11 cellular contexts compared by ENCODE assay signal in genomic region chr16:67190448-67191399, GRCh38. TPM values are rescaled to one million over a fixed set of nuclear protein-coding genes. Genes with fewer than 3 reads are reported as not detected.
A peak's percentile ranks its signal among the peaks of the same experiment; 100 is the strongest.
DNase-seq lines count a peak whose midpoint lies in the region; ATAC-seq and TF ChIP-seq lines count a peak whose summit lies in the region.
"Had no signal": no experiment of that assay in that cellular context is flagged by ENCODE, and none has a peak within 500 bp of the region (broad histone marks: within the 10 kb centered on the region; RNA-seq: fewer than 3 reads in every experiment).

No MANE protein-coding gene starts in this region.

- no peak for ATAC-seq in activated T-cell treated with anti-CD3 and anti-CD28 coated beads, Interleukin-2, amount 50 U/mL, for 4 hours
- ATAC-seq in psoas muscle (no peak), GM18861 (IDR thresholded peaks at IDR 0.05; ENCODE audit: unreplicated experiment) (no peak)

- no peak overlapping the region for H3K4me2 ChIP-seq in MM.1S (ENCODE audit: low read depth, low read length)

- H3K27ac ChIP-seq in MM.1S (ENCODE audit: low read length) (no peak overlapping the region), psoas muscle (peak overlapping the region; percentile 87)

- peak overlapping the region; percentile 94 for H3K4me3 Mint-ChIP-seq in activated T-cell treated with anti-CD3 and anti-CD28 coated beads, Interleukin-2, amount 50 U/mL, for 4 hours
- H3K4me3 Mint-ChIP-seq in chondrocyte (ENCODE audit: unreplicated experiment): no peak overlapping the region

- H3K9me3 Mint-ChIP-seq in activated T-cell treated with anti-CD3 and anti-CD28 coated beads, Interleukin-2, amount 50 U/mL, for 4 hours: no peaks in the 10 kb centered on the region
- H3K9me3 Mint-ChIP-seq in chondrocyte (ENCODE audit: low read depth): no peaks in the 10 kb centered on the region

- H3K9me2 ChIP-seq in MM.1S (replicated peaks; ENCODE audit: insufficient read depth, low read length): no peaks in the 10 kb centered on the region

- no peaks in the 10 kb centered on the region for H3F3A ChIP-seq in MM.1S (ENCODE audit: insufficient read depth, low read length)

- peaks cover 2% of the 10 kb centered on the region for H3K27me3 Mint-ChIP-seq in activated T-cell treated with anti-CD3 and anti-CD28 coated beads, Interleukin-2, amount 50 U/mL, for 4 hours (ENCODE audit: low read depth)
- H3K27me3 Mint-ChIP-seq in chondrocyte (ENCODE audit: low read depth): no peaks in the 10 kb centered on the region

- peaks cover 13% of the 10 kb centered on the region for H3K27me3 ChIP-seq in MM.1S (replicated peaks; ENCODE audit: insufficient read depth, low read length)
- H3K27me3 ChIP-seq in psoas muscle (ENCODE audit: insufficient read depth in 3 of 3, low read length in 2 of 3): no peaks in the 10 kb centered on the region

- H3K4me3 ChIP-seq in MM.1S (ENCODE audit: low read length) (no peak overlapping the region), psoas muscle (no peak overlapping the region)

- no peak for DNase-seq in activated T-cell treated with anti-CD3 and anti-CD28 coated beads, Interleukin-2, amount 50 U/mL, for 4 hours
- no peak for DNase-seq in activated T-cell treated with anti-CD3 and anti-CD28 coated beads, Interleukin-2, amount 50 U/mL, for 1 hour
- DNase-seq in MM.1S (no peak), dermis blood vessel endothelial cell (peak; percentile 37), psoas muscle (no peak), chondrocyte (ENCODE audit: low spot score) (no peak), G401 (ENCODE audit: low spot score) (no peak)
- DNase-seq: activated CD4-positive, alpha-beta T cell treated with anti-CD3 and anti-CD28 coated beads, Interleukin-2, amount 50 U/mL, for 1 hour; amniotic stem cell; NCI-H226 had no signal

- H3K79me2 ChIP-seq in MM.1S (ENCODE audit: low read length): peaks cover 36% of the 10 kb centered on the region

- in situ Hi-C loops in G401 (cut with HindIII; ENCODE audit: low sequenced_read_pairs): no loop called here

- H3K9me3 ChIP-seq in MM.1S (replicated peaks; ENCODE audit: insufficient read depth, low read length) (no peaks in the 10 kb centered on the region), psoas muscle (no peaks in the 10 kb centered on the region)

- H3K9ac ChIP-seq in MM.1S (ENCODE audit: low read length): no peak overlapping the region

- 74 to 80% (median 79%) methylated on average over 13 of the region's 13 CpGs for WGBS in psoas muscle, 3 donors

- H3K36me3 ChIP-seq in MM.1S (replicated peaks; ENCODE audit: insufficient read depth, low read length): peaks cover 5% of the 10 kb centered on the region; the same call in 1 of the 2 replicates
- peaks cover 10 to 22% of the 10 kb centered on the region in 2 donors for H3K36me3 ChIP-seq in psoas muscle (ENCODE audit: insufficient read depth in 1 of 2, low read depth in 1 of 2)

- peaks cover 16% of the 10 kb centered on the region for H3K36me3 Mint-ChIP-seq in activated T-cell treated with anti-CD3 and anti-CD28 coated beads, Interleukin-2, amount 50 U/mL, for 4 hours (ENCODE audit: insufficient read depth)
- H3K36me3 Mint-ChIP-seq in chondrocyte (ENCODE audit: low read depth): peaks cover 8% of the 10 kb centered on the region

- no peak overlapping the region for H3K27ac Mint-ChIP-seq in chondrocyte (ENCODE audit: unreplicated experiment)

- TF ChIP-seq CTCF in MM.1S (IDR thresholded peaks at IDR 0.05; ENCODE audit: low read length) (no peak), psoas muscle (IDR thresholded peaks at IDR 0.05) (no peak), chondrocyte (IDR thresholded peaks at IDR 0.05) (no peak)

- peaks cover 26% of the 10 kb centered on the region for H3K4me1 Mint-ChIP-seq in activated T-cell treated with anti-CD3 and anti-CD28 coated beads, Interleukin-2, amount 50 U/mL, for 4 hours (ENCODE audit: low read depth)
- H3K4me1 Mint-ChIP-seq in chondrocyte (ENCODE audit: low read depth): peaks cover 28% of the 10 kb centered on the region

- H2AFZ ChIP-seq in MM.1S (ENCODE audit: low read length): peak overlapping the region; percentile 54; the same call in 1 of the 2 replicates

- no peaks in the 10 kb centered on the region for H4K20me1 ChIP-seq in MM.1S (ENCODE audit: insufficient read depth, low read length)

- peaks cover 9% of the 10 kb centered on the region; the same call in 1 of the 2 replicates for H3K4me1 ChIP-seq in MM.1S (ENCODE audit: low read length)
- peaks cover 28% of the 10 kb centered on the region for H3K4me1 ChIP-seq in psoas muscle

- intact Hi-C loops in psoas muscle (cut with DNase I): loop anchor here in 1 of 2 donors (5.0 kb wide), 1 partner anchor 37 kb away; the partner anchor contains the start of gene TMEM208

RNA-seq across cellular contexts. Expression of gene EXOC3L1, which starts 0.8 kb away (rescaled TPM):
- not detected for total RNA-seq in activated T-cell treated with anti-CD3 and anti-CD28 coated beads, Interleukin-2, amount 50 U/mL, for 4 hours
- total RNA-seq in dermis blood vessel endothelial cell: 45.8 and 50.7 TPM in 2 replicates
- total RNA-seq in psoas muscle: 1 to 10 TPM in 3 of 4 donors, under 1 TPM in 1; 0.91 to 1.9 (median 1.2) TPM
- polyA plus RNA-seq in psoas muscle: 1 to 10 TPM in 1 of 3 donors, under 1 TPM in 2; 0.84 to 3.4 (median 0.97) TPM
- not detected in 3 replicates for total RNA-seq in chondrocyte
- 0.24 and 0.25 TPM in 2 replicates for total RNA-seq in G401 (2014; rRNA removed; shearing (Covaris generic))

RNA-seq across cellular contexts. Expression of gene E2F4, which starts 1.2 kb away (rescaled TPM):
- total RNA-seq in activated T-cell treated with anti-CD3 and anti-CD28 coated beads, Interleukin-2, amount 50 U/mL, for 4 hours: 100 to 1,000 TPM; 195 to 201 (median 198) TPM
- 93.1 and 104 TPM in 2 replicates for total RNA-seq in dermis blood vessel endothelial cell
- 10 to 100 TPM; 22.6 to 56.2 (median 45.9) TPM for total RNA-seq in psoas muscle
- 100 to 1,000 TPM in 1 of 3 donors, 10 to 100 TPM in 2; 45.0 to 106 (median 67.3) TPM for polyA plus RNA-seq in psoas muscle
- total RNA-seq in chondrocyte: 31.9 to 41.0 TPM (median 33.4 TPM) in 3 replicates
- 95.3 and 123 TPM in 2 replicates for total RNA-seq in G401 (2014; rRNA removed; shearing (Covaris generic))

RNA-seq across cellular contexts. Expression of gene MATCAP1, which starts 7.0 kb away (rescaled TPM):
- 10 to 100 TPM; 10.1 to 15.5 (median 14.7) TPM for total RNA-seq in activated T-cell treated with anti-CD3 and anti-CD28 coated beads, Interleukin-2, amount 50 U/mL, for 4 hours
- total RNA-seq in dermis blood vessel endothelial cell (7.1 and 11.4 TPM in 2 replicates), psoas muscle (1 to 10 TPM; 5.9 to 8.0 (median 6.6) TPM), chondrocyte (28.0 to 45.0 TPM (median 29.9 TPM) in 3 replicates)
- polyA plus RNA-seq in psoas muscle: 1 to 10 TPM; 4.2 to 9.7 (median 4.5) TPM
- 19.1 and 33.4 TPM in 2 replicates for total RNA-seq in G401 (2014; rRNA removed; shearing (Covaris generic))

RNA-seq across cellular contexts. Expression of gene ELMO3, which starts 8.2 kb away (rescaled TPM):
- total RNA-seq in activated T-cell treated with anti-CD3 and anti-CD28 coated beads, Interleukin-2, amount 50 U/mL, for 4 hours: 1 to 10 TPM; 5.1 to 5.9 (median 5.3) TPM
- 0.74 and 1.9 TPM in 2 replicates for total RNA-seq in dermis blood vessel endothelial cell
- total RNA-seq in psoas muscle: under 1 TPM; 0.26 to 0.79 (median 0.42) TPM
- under 1 TPM; 0.35 to 0.82 (median 0.53) TPM for polyA plus RNA-seq in psoas muscle
- 1.1 to 1.2 TPM (median 1.1 TPM) in 3 replicates for total RNA-seq in chondrocyte
- total RNA-seq in G401 (2014; rRNA removed; shearing (Covaris generic)): 0.61 and 1.0 TPM in 2 replicates

RNA-seq across cellular contexts. Expression of gene NOL3, which starts 20.4 kb away (rescaled TPM):
- 1 to 10 TPM in 2 of 3 donors, under 1 TPM in 1; 0.99 to 3.7 (median 1.4) TPM for total RNA-seq in activated T-cell treated with anti-CD3 and anti-CD28 coated beads, Interleukin-2, amount 50 U/mL, for 4 hours
- total RNA-seq in dermis blood vessel endothelial cell (8.6 and 8.8 TPM in 2 replicates), psoas muscle (100 to 1,000 TPM in 2 of 4 donors, 10 to 100 TPM in 2; 53.6 to 114 (median 88.0) TPM), chondrocyte (21.9 to 34.6 TPM (median 31.2 TPM) in 3 replicates)
- 100 to 1,000 TPM in 1 of 3 donors, 10 to 100 TPM in 2; 90.6 to 133 (median 93.9) TPM for polyA plus RNA-seq in psoas muscle
- total RNA-seq in G401 (2014; rRNA removed; shearing (Covaris generic)): 13.4 and 17.5 TPM in 2 replicates

Comparison
In these comparisons a context has a peak if more than half of its experiments do, and no peak if none do; other contexts are left out.
1. RNA of gene EXOC3L1, which starts 0.8 kb away (total RNA-seq): 45.8 to 50.7 TPM in dermis blood vessel endothelial cell; 0.91 to 1.9 TPM in psoas muscle, 0.24 to 0.25 TPM in G401, not detected in activated T-cell treated with anti-CD3 and anti-CD28 coated beads, Interleukin-2, amount 50 U/mL, for 4 hours and not detected in chondrocyte; every median in the first group is over 10 times any median in the second.